1 cellular context compared by ENCODE assay signal in genomic region chr1:218284917-218285635, GRCh38.
TF ChIP-seq lines count a peak whose summit lies in the region.

RRP15 (plus strand) TSS chr1:218285293; CDS start chr1:218285317, 24 bp downstream.

TF ChIP-seq in GM12878, 131 proteins besides CTCF, POLR2A, EP300 and RAD21 (continued from another document and continues in another):
- peak; percentile 67 for TF ChIP-seq ZNF687 (IDR thresholded peaks at IDR 0.05)
- TF ChIP-seq TCF12 (IDR thresholded peaks at IDR 0.05; ENCODE audit: low read depth, low read length): no peak
- no peak for TF ChIP-seq CEBPB (IDR thresholded peaks at IDR 0.05; ENCODE audit: borderline replicate concordance in 1 of 2, low read depth in 2 of 2, low read length in 2 of 2)
- peak; percentile 47 for TF ChIP-seq USF1 (IDR thresholded peaks at IDR 0.05; ENCODE audit: borderline replicate concordance, extremely low read length, insufficient read depth, low read depth, low read length)
- TF ChIP-seq PRDM15 (CRISPR knock-in tag; IDR thresholded peaks at IDR 0.05): no peak
- TF ChIP-seq NR2C2 (IDR thresholded peaks at IDR 0.05; ENCODE audit: borderline replicate concordance, control insufficient read depth, insufficient read length, low read depth): no peak
- TF ChIP-seq SREBF2 (IDR thresholded peaks at IDR 0.05; ENCODE audit: low read length): no peak
- TF ChIP-seq NRF1 (conservative IDR thresholded peaks at IDR 0.05; ENCODE audit: low read depth, low read length): no peak
- TF ChIP-seq ELK1 (IDR thresholded peaks at IDR 0.05; ENCODE audit: low read depth, low read length): peak; percentile 66
- TF ChIP-seq SMC3 (IDR thresholded peaks at IDR 0.05; ENCODE audit: borderline replicate concordance, low read length): no peak
- TF ChIP-seq YBX1 (IDR thresholded peaks at IDR 0.05): no peak
- peak; percentile 49; the same call in 1 of the 2 replicates for TF ChIP-seq ATF7 (IDR thresholded peaks at IDR 0.05; ENCODE audit: low read depth)
- peak; percentile 69 for TF ChIP-seq FOXK2 (IDR thresholded peaks at IDR 0.05)
- TF ChIP-seq SMAD5 (IDR thresholded peaks at IDR 0.05; ENCODE audit: low read depth): peak; percentile 86; the same call in 1 of the 2 replicates
- peak; percentile 69 for TF ChIP-seq SKIL (IDR thresholded peaks at IDR 0.05; ENCODE audit: low read depth, poor library complexity, severe bottlenecking)
- TF ChIP-seq RB1 (IDR thresholded peaks at IDR 0.05; ENCODE audit: borderline replicate concordance): peak; percentile 88
- peak; percentile 70 for TF ChIP-seq NR2C1 (IDR thresholded peaks at IDR 0.05)
- peak; percentile 99 for TF ChIP-seq MAX (IDR thresholded peaks at IDR 0.05; ENCODE audit: low read depth, low read length)
- TF ChIP-seq PAX8 (IDR thresholded peaks at IDR 0.05): no peak
- peak; percentile 98 for TF ChIP-seq NKRF (conservative IDR thresholded peaks at IDR 0.05)
- TF ChIP-seq TARDBP (IDR thresholded peaks at IDR 0.05; ENCODE audit: borderline replicate concordance): peak; percentile 67; the same call in 1 of the 2 replicates
- no peak for TF ChIP-seq ATF2 (IDR thresholded peaks at IDR 0.05; ENCODE audit: low read length)
- peak; percentile 66; the same call in 1 of the 2 replicates for TF ChIP-seq TCF7 (IDR thresholded peaks at IDR 0.05; ENCODE audit: borderline replicate concordance)
- peak; percentile 75; the same call in 1 of the 2 replicates for TF ChIP-seq SMARCA5 (IDR thresholded peaks at IDR 0.05)
- no peak for TF ChIP-seq BCLAF1 (IDR thresholded peaks at IDR 0.05)
- no peak for TF ChIP-seq JUND (IDR thresholded peaks at IDR 0.05; ENCODE audit: low read depth, low read length)
- peak; percentile 59 for TF ChIP-seq RELA (IDR thresholded peaks at IDR 0.05; ENCODE audit: borderline replicate concordance, partially characterized antibody)
- peak; percentile 56 for TF ChIP-seq RUNX3 (IDR thresholded peaks at IDR 0.05; ENCODE audit: low read length)
- no peak for TF ChIP-seq ZNF592 (IDR thresholded peaks at IDR 0.05)
- TF ChIP-seq HDAC2 (IDR thresholded peaks at IDR 0.05): no peak
- TF ChIP-seq LARP7 (IDR thresholded peaks at IDR 0.05): peak; percentile 77
